ENCODE assay signal across 1 cellular context in the genomic region with DNA sequence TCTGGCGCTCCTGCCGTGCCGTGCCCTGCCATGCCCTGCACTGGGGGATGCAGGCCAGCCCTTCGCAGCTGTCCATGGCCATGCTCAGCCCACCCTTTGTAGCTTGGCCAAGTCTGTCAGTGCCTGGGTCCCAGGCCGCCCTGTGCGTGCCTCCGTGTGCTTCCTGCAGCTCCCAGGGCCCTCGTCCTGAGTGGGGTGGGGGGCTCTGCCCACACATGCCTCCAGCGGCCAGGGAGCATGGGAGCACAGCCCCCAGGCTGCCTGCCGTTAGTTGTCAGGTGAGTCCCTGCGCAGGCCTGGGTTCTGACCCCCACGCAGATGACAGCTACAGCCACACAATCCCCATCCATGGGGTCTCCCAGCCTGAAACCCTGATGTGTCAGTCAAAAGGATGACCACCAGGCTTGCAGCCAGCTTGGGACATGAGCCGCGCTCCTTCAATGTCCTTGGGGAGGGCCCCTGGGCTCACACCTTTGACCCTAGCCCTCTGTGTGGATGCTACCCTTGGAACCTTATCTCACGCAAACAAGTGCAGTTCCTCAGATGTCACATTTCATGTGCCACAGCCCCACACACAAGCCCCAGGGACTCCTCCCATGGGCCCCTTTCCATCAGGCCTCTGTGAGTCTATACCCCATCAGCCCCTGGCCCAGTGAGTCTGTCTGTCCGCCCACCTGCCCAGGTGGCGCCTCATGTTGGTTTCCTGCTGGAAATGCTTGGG.
TF ChIP-seq lines count a peak whose summit lies in the region.

No MANE protein-coding gene starts in this region.

TF ChIP-seq in GM23338, 12 proteins besides CTCF, POLR2A, EP300 and RAD21:
- no peak for TF ChIP-seq EZH2phosphoT487 (IDR thresholded peaks at IDR 0.05; ENCODE audit: unreplicated experiment)
- TF ChIP-seq JUNB (IDR thresholded peaks at IDR 0.05; ENCODE audit: unreplicated experiment), result no peak
- no peak for TF ChIP-seq ZNF331 (CRISPR knock-in tag; IDR thresholded peaks at IDR 0.05; ENCODE audit: low read depth)
- TF ChIP-seq NANOG (IDR thresholded peaks at IDR 0.05; ENCODE audit: borderline replicate concordance), result no peak
- no peak for TF ChIP-seq CREB1 (CRISPR knock-in tag; IDR thresholded peaks at IDR 0.05; ENCODE audit: low read depth)
- no peak for TF ChIP-seq ZNF462 (CRISPR knock-in tag; IDR thresholded peaks at IDR 0.05)
- no peak for TF ChIP-seq EZH2 (IDR thresholded peaks at IDR 0.05; ENCODE audit: low read depth, unreplicated experiment)
- no peak for TF ChIP-seq STAT1 (IDR thresholded peaks at IDR 0.05; ENCODE audit: unreplicated experiment)
- no peak for TF ChIP-seq ZNF114 (CRISPR knock-in tag; IDR thresholded peaks at IDR 0.05)
- no peak for TF ChIP-seq REST (IDR thresholded peaks at IDR 0.05; ENCODE audit: unreplicated experiment)
- no peak for TF ChIP-seq POLR2AphosphoS5 (IDR thresholded peaks at IDR 0.05; ENCODE audit: low read depth)
- TF ChIP-seq ETS1 (IDR thresholded peaks at IDR 0.05), result no peak
TF ChIP-seq in GM23338: peak in this region for 0.
